Comparison of ENCODE assay signal across 20 cellular contexts in genomic region chr20:3106658-3107463, GRCh38. TPM values are rescaled to one million over a fixed set of nuclear protein-coding genes. Genes with fewer than 3 reads are reported as not detected.
DNase-seq lines count a peak whose midpoint lies in the region; ATAC-seq and TF ChIP-seq lines count a peak whose summit lies in the region.
"Had no signal": no experiment of that assay in that cellular context is flagged by ENCODE, and none has a peak within 500 bp of the region (broad histone marks: within the 10 kb centered on the region; RNA-seq: fewer than 3 reads in every experiment).

No MANE protein-coding gene starts in this region.

- H3K36me3 Mint-ChIP-seq in glutamatergic neuron (ENCODE audit: unreplicated experiment) = no peaks in the 10 kb centered on the region
- H3K36me3 Mint-ChIP-seq: activated naive CD8-positive, alpha-beta T cell treated with anti-CD3 and anti-CD28 coated beads, Interleukin-2, amount 10 ng/mL, durations not matched to agents 7 days and 5 days had no signal

- H3K79me2 ChIP-seq in Loucy (ENCODE audit: insufficient read depth, low read length) = no peaks in the 10 kb centered on the region

- peak overlapping the region; percentile 72 for H3K27ac Mint-ChIP-seq in glutamatergic neuron (ENCODE audit: unreplicated experiment)
- H3K27ac Mint-ChIP-seq: activated naive CD8-positive, alpha-beta T cell treated with anti-CD3 and anti-CD28 coated beads, Interleukin-2, amount 10 ng/mL, durations not matched to agents 7 days and 5 days; activated T-cell treated with anti-CD3 and anti-CD28 coated beads, Interleukin-2, amount 50 U/mL, for 24 hours; memory B cell had no signal

- ATAC-seq in HG03469 (IDR thresholded peaks at IDR 0.05; ENCODE audit: unreplicated experiment) = no peak

- H3K9me3 Mint-ChIP-seq in glutamatergic neuron (ENCODE audit: unreplicated experiment) = no peaks in the 10 kb centered on the region
- H3K9me3 Mint-ChIP-seq: activated naive CD8-positive, alpha-beta T cell treated with anti-CD3 and anti-CD28 coated beads, Interleukin-2, amount 10 ng/mL, durations not matched to agents 7 days and 5 days; activated T-cell treated with anti-CD3 and anti-CD28 coated beads, Interleukin-2, amount 50 U/mL, for 24 hours; memory B cell had no signal

- no peaks in the 10 kb centered on the region for H3K27me3 ChIP-seq in BLaER1 treated with 17β-estradiol and CSF1 and Interleukin-3, amounts not matched to agents 10 nM and 100 nM
- no peaks in the 10 kb centered on the region for H3K27me3 ChIP-seq in Loucy (ENCODE audit: insufficient read depth, low read length, poor library complexity, severe bottlenecking)
- H3K27me3 ChIP-seq: cardiac muscle cell, sigmoid colon, SJSA1 had no signal

- no peak overlapping the region for H3K4me3 ChIP-seq in BLaER1 treated with 17β-estradiol and CSF1 and Interleukin-3, amounts not matched to agents 10 nM and 100 nM
- peak overlapping the region; percentile 36 for H3K4me3 ChIP-seq in Loucy (ENCODE audit: low read length, poor library complexity, severe bottlenecking)
- H3K4me3 ChIP-seq: cardiac muscle cell, sigmoid colon, SJSA1, thoracic aorta had no signal

- peak; percentile 100 for DNase-seq in NCI-H345 treated with DMSO at 0.1 percent for 48 hours (lab: John Stamatoyannopoulos, UW; ENCODE audit: unreplicated experiment)
- DNase-seq in glutamatergic neuron = no peak
- DNase-seq in NOMO-1 (lab: John Stamatoyannopoulos, UW; ENCODE audit: unreplicated experiment in 2 of 2) = no peak
- DNase-seq in kidney glomerular epithelial cell (lab: John Stamatoyannopoulos, UW) = no peak
- DNase-seq in stimulated activated CD4-positive, alpha-beta T cell treated with anti-CD3 and anti-CD28 coated beads, Interleukin-4, amount 100 ng/mL, for 24 hours = no peak
- DNase-seq: activated naive CD8-positive, alpha-beta T cell treated with anti-CD3 and anti-CD28 coated beads, Interleukin-2, amount 10 ng/mL, durations not matched to agents 7 days and 5 days; activated T-cell treated with anti-CD3 and anti-CD28 coated beads, Interleukin-2, amount 50 U/mL, for 24 hours; Calu3; foreskin fibroblast; NCI-H2029; sigmoid colon; stimulated activated CD4-positive, alpha-beta T cell treated with anti-CD3 and anti-CD28 coated beads, Interleukin-2, amount 100 ng/mL, for 48 hours; T1000 had no signal

- H3K4me2 ChIP-seq in BLaER1 treated with 17β-estradiol and CSF1 and Interleukin-3, amounts not matched to agents 10 nM and 100 nM = peak overlapping the region in 10 of 11 experiments; percentile 19 to 78 (median 70); a peak in 18 of 22 replicates
- H3K4me2 ChIP-seq in Loucy (ENCODE audit: low read depth, low read length, poor library complexity, severe bottlenecking) = peak overlapping the region; percentile 60

- peaks cover 6% of the 10 kb centered on the region for H3K4me1 Mint-ChIP-seq in glutamatergic neuron (ENCODE audit: low read depth, unreplicated experiment)

- H3K27me3 Mint-ChIP-seq in glutamatergic neuron (ENCODE audit: unreplicated experiment) = peaks cover 6% of the 10 kb centered on the region
- H3K27me3 Mint-ChIP-seq: activated naive CD8-positive, alpha-beta T cell treated with anti-CD3 and anti-CD28 coated beads, Interleukin-2, amount 10 ng/mL, durations not matched to agents 7 days and 5 days; activated T-cell treated with anti-CD3 and anti-CD28 coated beads, Interleukin-2, amount 50 U/mL, for 24 hours had no signal

- H3K4me3 Mint-ChIP-seq in glutamatergic neuron (ENCODE audit: unreplicated experiment) = no peak overlapping the region
- H3K4me3 Mint-ChIP-seq: activated naive CD8-positive, alpha-beta T cell treated with anti-CD3 and anti-CD28 coated beads, Interleukin-2, amount 10 ng/mL, durations not matched to agents 7 days and 5 days; activated T-cell treated with anti-CD3 and anti-CD28 coated beads, Interleukin-2, amount 50 U/mL, for 24 hours; memory B cell had no signal

- no peaks in the 10 kb centered on the region for H3K9me2 ChIP-seq in Loucy (replicated peaks; ENCODE audit: low read depth, low read length)

- no peak overlapping the region; the same call in 1 of the 2 replicates for H2AFZ ChIP-seq in Loucy (ENCODE audit: low read length)

- H4K20me1 ChIP-seq in BLaER1 treated with 17β-estradiol and CSF1 and Interleukin-3, amounts not matched to agents 10 nM and 100 nM = peaks cover 0 to 14% (median 0%) of the 10 kb centered on the region in 11 experiments; a peak in 3 of 22 replicates
- no peaks in the 10 kb centered on the region for H4K20me1 ChIP-seq in Loucy (ENCODE audit: insufficient read depth, low read length, poor library complexity, severe bottlenecking)

- TF ChIP-seq CTCF in Loucy (conservative IDR thresholded peaks at IDR 0.05; ENCODE audit: low read length) = no peak
- no peak for TF ChIP-seq CTCF in glutamatergic neuron (IDR thresholded peaks at IDR 0.05; ENCODE audit: partially characterized antibody, unreplicated experiment)

- peak overlapping the region in 7 of 11 experiments; percentile 7 to 54 (median 35); a peak in 9 of 22 replicates for H3K27ac ChIP-seq in BLaER1 treated with 17β-estradiol and CSF1 and Interleukin-3, amounts not matched to agents 10 nM and 100 nM
- H3K27ac ChIP-seq: cardiac muscle cell, sigmoid colon, SJSA1, thoracic aorta had no signal

- H3K4me1 ChIP-seq in BLaER1 treated with 17β-estradiol and CSF1 and Interleukin-3, amounts not matched to agents 10 nM and 100 nM = peaks cover 12 to 67% (median 48%) of the 10 kb centered on the region in 10 experiments; a peak in 19 of 20 replicates
- H3K4me1 ChIP-seq in Loucy (ENCODE audit: insufficient read depth, low read length, poor library complexity, severe bottlenecking) = peaks cover 46% of the 10 kb centered on the region
- H3K4me1 ChIP-seq: sigmoid colon, SJSA1 had no signal

- H3K9me3 ChIP-seq in BLaER1 treated with 17β-estradiol and CSF1 and Interleukin-3, amounts not matched to agents 10 nM and 100 nM (replicated peaks in 1 of 11) = no peaks in the 10 kb centered on the region
- H3K9me3 ChIP-seq in Loucy (ENCODE audit: insufficient read depth, low read depth, low read length) = no peaks in the 10 kb centered on the region
- H3K9me3 ChIP-seq: sigmoid colon, SJSA1, thoracic aorta had no signal

- H3K9ac ChIP-seq in BLaER1 treated with 17β-estradiol and CSF1 and Interleukin-3, amounts not matched to agents 10 nM and 100 nM = peak overlapping the region in 3 of 11 experiments; percentile 31 to 39 (median 32); a peak in 4 of 22 replicates
- peak overlapping the region; percentile 58 for H3K9ac ChIP-seq in Loucy (ENCODE audit: low read depth, low read length, poor library complexity, severe bottlenecking)

- H3K36me3 ChIP-seq in BLaER1 treated with 17β-estradiol and CSF1 and Interleukin-3, amounts not matched to agents 10 nM and 100 nM = peaks cover 0 to 50% (median 20%) of the 10 kb centered on the region in 11 experiments; a peak in 17 of 22 replicates
- no peaks in the 10 kb centered on the region for H3K36me3 ChIP-seq in Loucy (ENCODE audit: insufficient read depth, low read length)
- H3K36me3 ChIP-seq: cardiac muscle cell, SJSA1 had no signal

- H3F3A ChIP-seq in Loucy (ENCODE audit: low read depth) = no peaks in the 10 kb centered on the region

RNA-seq across cellular contexts. Expression of gene AVP, which starts 22.3 kb away (rescaled TPM):
- not detected for total RNA-seq in glutamatergic neuron (ENCODE audit: unreplicated experiment)
- total RNA-seq: activated naive CD8-positive, alpha-beta T cell treated with anti-CD3 and anti-CD28 coated beads, Interleukin-2, amount 10 ng/mL, durations not matched to agents 7 days and 5 days; Calu3; cardiac muscle cell; sigmoid colon; SJSA1; thoracic aorta had no signal

RNA-seq across cellular contexts. Expression of gene OXT, which starts 35.4 kb away (rescaled TPM):
- total RNA-seq in glutamatergic neuron (ENCODE audit: unreplicated experiment) = not detected
- total RNA-seq: Calu3, cardiac muscle cell, sigmoid colon, SJSA1, thoracic aorta had no signal

RNA-seq across cellular contexts. Expression of gene FASTKD5, which starts 52.8 kb away (rescaled TPM):
- total RNA-seq in glutamatergic neuron (ENCODE audit: unreplicated experiment) = 19.5 TPM

RNA-seq across cellular contexts. Expression of gene UBOX5, which starts 52.8 kb away (rescaled TPM):
- 8.6 TPM for total RNA-seq in glutamatergic neuron (ENCODE audit: unreplicated experiment)
